8 cellular contexts compared by ENCODE assay signal in the genomic region with DNA sequence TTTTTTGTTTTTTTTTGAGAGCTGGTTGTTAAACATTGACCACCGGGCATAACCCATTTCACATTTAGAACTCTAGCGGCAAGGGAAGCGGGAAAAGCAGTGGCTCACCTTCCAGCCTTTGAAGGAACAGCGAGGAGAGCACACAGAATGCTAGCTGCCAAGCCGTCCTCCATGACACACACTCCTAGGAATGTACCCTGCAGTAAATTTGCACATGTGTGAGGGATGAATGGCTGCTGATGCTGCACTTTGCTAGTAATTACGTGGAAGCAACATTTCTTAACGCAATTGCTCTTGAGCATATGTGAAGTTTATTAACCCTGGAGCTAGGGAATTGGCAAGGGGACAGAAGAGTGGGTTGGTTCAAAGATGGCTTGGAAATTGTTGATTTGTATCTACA.
DNase-seq lines count a peak whose midpoint lies in the region; ATAC-seq, FAIRE-seq and TF ChIP-seq lines count a peak whose summit lies in the region.

No MANE protein-coding gene starts in this region.

- no peaks in the 10 kb centered on the region for H3K9me2 ChIP-seq in SU-DHL-6 (replicated peaks; ENCODE audit: insufficient read depth, low read length)

- no peak for ATAC-seq in HG03025 (IDR thresholded peaks at IDR 0.05; ENCODE audit: low FRiP score, unreplicated experiment)
- no peak for ATAC-seq in GM21619 (IDR thresholded peaks at IDR 0.05; ENCODE audit: unreplicated experiment)
- no peak for ATAC-seq in HG02852 (IDR thresholded peaks at IDR 0.05; ENCODE audit: unreplicated experiment)

- H3K4me3 ChIP-seq in SU-DHL-6 (ENCODE audit: insufficient read depth, low read length, poor library complexity, severe bottlenecking) (no peak overlapping the region), fibroblast of the aortic adventitia (ENCODE audit: low read depth, low read length) (no peak overlapping the region), skin epidermis (no peak overlapping the region)

- peak overlapping the region; percentile 55; the same call in 1 of the 2 replicates for H3K9ac ChIP-seq in SU-DHL-6 (ENCODE audit: low read length)

- no peaks in the 10 kb centered on the region; the same call in 1 of the 2 replicates for H3F3A ChIP-seq in SU-DHL-6 (ENCODE audit: insufficient read depth)

- TF ChIP-seq POLR2A in H54 (IDR thresholded peaks at IDR 0.05; ENCODE audit: low read depth, low read length): no peak

- H4K20me1 ChIP-seq in SU-DHL-6 (ENCODE audit: low read depth, low read length): no peaks in the 10 kb centered on the region

- H3K27ac ChIP-seq in SU-DHL-6 (ENCODE audit: low read depth, low read length): peak overlapping the region; percentile 82
- peak overlapping the region in 19 of 21 experiments; percentile 15 to 89 (median 81) for H3K27ac ChIP-seq in skin epidermis

- H3K9me3 ChIP-seq in SU-DHL-6 (ENCODE audit: insufficient read depth, low read length): no peaks in the 10 kb centered on the region

- H3K4me2 ChIP-seq in SU-DHL-6 (ENCODE audit: low read depth, low read length, poor library complexity, severe bottlenecking): peak overlapping the region; percentile 56

- H2AFZ ChIP-seq in SU-DHL-6 (ENCODE audit: low read depth, low read length, severe bottlenecking): no peak overlapping the region

- H3K27me3 ChIP-seq in SU-DHL-6 (ENCODE audit: low read length): no peaks in the 10 kb centered on the region

- FAIRE-seq in H54 (lab: Jason Lieb, UNC): no peak

- no peaks in the 10 kb centered on the region for H3K36me3 ChIP-seq in SU-DHL-6 (ENCODE audit: low read length)

- no peak for TF ChIP-seq CTCF in SU-DHL-6 (IDR thresholded peaks at IDR 0.05; ENCODE audit: insufficient read depth, low read length, poor library complexity, severe bottlenecking)
- no peak for TF ChIP-seq CTCF in fibroblast of the aortic adventitia (IDR thresholded peaks at IDR 0.05; ENCODE audit: insufficient read depth, low read length)

- DNase-seq in H54 (ENCODE audit: insufficient read length, low spot score): peak; percentile 35
- DNase-seq in fibroblast of the aortic adventitia (ENCODE audit: low read depth): peak; percentile 97
- DNase-seq in NCI-H82 treated with DMSO at 0.1 percent for 48 hours (lab: John Stamatoyannopoulos, UW; ENCODE audit: unreplicated experiment): no peak

- no peaks in the 10 kb centered on the region for H3K79me2 ChIP-seq in SU-DHL-6 (ENCODE audit: insufficient read depth, low read length)
